12 cellular contexts compared by ENCODE assay signal in genomic region chr20:35263609-35264223, GRCh38. TPM values are rescaled to one million over a fixed set of nuclear protein-coding genes. Genes with fewer than 3 reads are reported as not detected.
DNase-seq lines count a peak whose midpoint lies in the region; ATAC-seq and TF ChIP-seq lines count a peak whose summit lies in the region.
"Had no signal": no experiment of that assay in that cellular context is flagged by ENCODE, and none has a peak within 500 bp of the region (broad histone marks: within the 10 kb centered on the region; RNA-seq: fewer than 3 reads in every experiment).

No MANE protein-coding gene starts in this region.

- peak overlapping the region; percentile 15 for H3K4me3 ChIP-seq in HAP-1

- no peak for TF ChIP-seq CTCF in VCaP (conservative IDR thresholded peaks at IDR 0.05)

- H3K27me3 ChIP-seq in HAP-1 (ENCODE audit: low read depth): no peaks in the 10 kb centered on the region

- H3K27ac ChIP-seq in VCaP: peak overlapping the region; percentile 37

- in situ Hi-C loops in HAP-1 (cut with MboI; ENCODE audit: low sequenced_read_pairs): no loop called here

- no peak for ATAC-seq in activated CD4-positive, CD25-positive, alpha-beta regulatory T cell treated with anti-CD3 and anti-CD28 coated beads, Interleukin-2, amount 50 U/mL, for 24 hours
- ATAC-seq: activated CD8-positive, alpha-beta T cell treated with anti-CD3 and anti-CD28 coated beads for 36 hours had no signal

- H3K36me3 ChIP-seq in HAP-1 (replicated peaks): no peaks in the 10 kb centered on the region

- DNase-seq in HAP-1 (ENCODE audit: low spot score in 2 of 2) (no peak), kidney tubule cell (ENCODE audit: low spot score) (peak; percentile 95), renal cortical epithelial cell (ENCODE audit: low read depth) (peak; percentile 66), iPS-NIHi7 (ENCODE audit: extremely low spot score) (no peak), AG08395 (ENCODE audit: low spot score) (no peak), NCI-H69 (lab: John Stamatoyannopoulos, UW) (no peak)
- DNase-seq: activated CD8-positive, alpha-beta T cell treated with anti-CD3 and anti-CD28 coated beads for 36 hours; CD4-positive, alpha-beta T cell; NCI-H1092 had no signal

- H3K4me1 ChIP-seq in HAP-1: peaks cover 34% of the 10 kb centered on the region

- no peaks in the 10 kb centered on the region for H3K9me3 ChIP-seq in HAP-1

RNA-seq across cellular contexts. Expression of gene MMP24OS, which starts 14.2 kb away (rescaled TPM):
- total RNA-seq in renal cortical epithelial cell: 0.69 and 11.1 TPM in 2 replicates

RNA-seq across cellular contexts. Expression of gene EIF6, which starts 20.9 kb away (rescaled TPM):
- total RNA-seq in renal cortical epithelial cell: 199 and 503 TPM in 2 replicates

RNA-seq across cellular contexts. Expression of gene FAM83C, which starts 28.5 kb away (rescaled TPM):
- total RNA-seq in renal cortical epithelial cell: not detected in 2 replicates
- total RNA-seq: activated CD8-positive, alpha-beta T cell treated with anti-CD3 and anti-CD28 coated beads for 36 hours; CD4-positive, alpha-beta T cell; RPMI7951 had no signal

RNA-seq across cellular contexts. Expression of gene MMP24, which starts 37.2 kb away (rescaled TPM):
- total RNA-seq in renal cortical epithelial cell: 46.4 and 64.1 TPM in 2 replicates
- total RNA-seq: activated CD8-positive, alpha-beta T cell treated with anti-CD3 and anti-CD28 coated beads for 36 hours; CD4-positive, alpha-beta T cell had no signal

Comparison
In these comparisons a context has a peak if more than half of its experiments do, and no peak if none do; other contexts are left out.
1. DNase-seq: peak in kidney tubule cell (single experiment) and renal cortical epithelial cell (single experiment); none in HAP-1 (0 of 2), iPS-NIHi7 (single experiment), AG08395 (single experiment) and NCI-H69 (single experiment).